Comparison of ENCODE assay signal across 8 cellular contexts in the genomic region with DNA sequence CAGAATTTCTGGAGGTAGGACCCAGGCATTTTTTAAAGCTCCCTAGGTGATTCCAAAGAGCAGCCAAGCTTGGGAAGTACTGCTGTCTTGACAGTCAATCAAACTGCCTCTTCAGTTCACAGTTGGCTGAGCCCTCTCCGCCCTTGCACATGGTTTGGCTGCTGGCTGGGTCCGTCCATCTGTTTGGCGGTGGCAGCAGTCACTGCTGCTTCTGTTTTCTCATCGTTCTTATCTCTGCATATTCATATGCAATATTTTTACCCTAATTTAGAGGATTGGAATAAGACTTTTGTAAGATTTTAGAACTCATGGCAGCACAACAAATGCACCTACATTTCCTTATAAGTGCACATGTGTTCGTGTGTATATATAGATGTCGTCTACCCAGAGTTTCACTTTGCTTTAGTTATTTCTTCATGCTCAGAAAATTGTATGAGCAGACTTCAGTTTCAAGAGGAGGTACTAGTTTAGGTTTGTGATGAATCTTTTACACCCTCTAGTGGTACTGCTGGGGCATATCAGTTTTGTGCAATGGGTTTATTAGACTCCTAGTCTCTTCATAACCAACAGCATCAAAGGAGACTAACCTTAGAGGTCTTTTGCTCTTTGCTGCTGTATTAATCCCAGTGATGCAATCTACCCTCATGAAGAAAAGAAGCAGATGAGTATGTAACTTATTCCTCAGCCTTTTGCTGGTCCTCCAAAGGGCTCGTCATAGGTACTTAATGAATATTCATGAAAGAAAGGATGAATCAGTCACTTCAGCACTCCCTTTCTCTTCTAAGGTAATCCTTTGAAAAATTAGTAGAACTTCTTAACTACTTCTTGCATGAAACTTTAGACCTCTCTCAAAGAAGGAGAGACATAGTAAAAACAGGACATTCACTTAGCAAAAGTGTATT. TPM values are rescaled to one million over a fixed set of nuclear protein-coding genes. Genes with fewer than 3 reads are reported as not detected.
DNase-seq lines count a peak whose midpoint lies in the region; ATAC-seq and TF ChIP-seq lines count a peak whose summit lies in the region.

No MANE protein-coding gene starts in this region.

- no peaks in the 10 kb centered on the region for H3K27me3 ChIP-seq in psoas muscle (ENCODE audit: insufficient read depth in 3 of 3, low read length in 2 of 3)

- H3K27ac Mint-ChIP-seq in activated CD8-positive, alpha-beta T cell treated with anti-CD3 and anti-CD28 coated beads for 36 hours, result no peak overlapping the region

- no peaks in the 10 kb centered on the region for H3K36me3 Mint-ChIP-seq in activated CD8-positive, alpha-beta T cell treated with anti-CD3 and anti-CD28 coated beads for 36 hours (ENCODE audit: low read depth)

- H3K27me3 Mint-ChIP-seq in activated CD8-positive, alpha-beta T cell treated with anti-CD3 and anti-CD28 coated beads for 36 hours, result no peaks in the 10 kb centered on the region

- ATAC-seq in GM19372 (IDR thresholded peaks at IDR 0.05; ENCODE audit: low read depth, unreplicated experiment) (peak; percentile 77), HG03342 (IDR thresholded peaks at IDR 0.05; ENCODE audit: unreplicated experiment) (peak; percentile 83), psoas muscle (peak; percentile 75 to 95 (median 88))
- peak; percentile 93 for ATAC-seq in activated CD8-positive, alpha-beta T cell treated with anti-CD3 and anti-CD28 coated beads for 36 hours

- WGBS in psoas muscle, 3 donors, result 11 to 15% (median 13%) methylated on average over 7 of the region's 7 CpGs

- no peaks in the 10 kb centered on the region for H3K9me3 Mint-ChIP-seq in activated CD8-positive, alpha-beta T cell treated with anti-CD3 and anti-CD28 coated beads for 36 hours

- H3K4me1 Mint-ChIP-seq in activated CD8-positive, alpha-beta T cell treated with anti-CD3 and anti-CD28 coated beads for 36 hours (ENCODE audit: low read depth), result peaks cover 4% of the 10 kb centered on the region

- DNase-seq in DMS79 treated with DMSO at 0.1 percent for 48 hours (lab: John Stamatoyannopoulos, UW) (peak; percentile 71), NCI-H226 (peak; percentile 50), glomerular visceral epithelial cell (ENCODE audit: extremely low spot score) (peak; percentile 60), psoas muscle (no peak)
- DNase-seq in activated CD8-positive, alpha-beta T cell treated with anti-CD3 and anti-CD28 coated beads for 36 hours, result no peak
- DNase-seq in activated effector memory CD4-positive, alpha-beta T cell treated with anti-CD3 and anti-CD28 coated beads, Interleukin-2, amount 50 U/mL, for 16 hours, result no peak

- H3K36me3 ChIP-seq in psoas muscle (ENCODE audit: insufficient read depth in 1 of 2, low read depth in 1 of 2), result no peaks in the 10 kb centered on the region

- peak; percentile 70 for TF ChIP-seq CTCF in activated CD8-positive, alpha-beta T cell treated with anti-CD3 and anti-CD28 coated beads for 36 hours (IDR thresholded peaks at IDR 0.05)
- TF ChIP-seq CTCF in psoas muscle (IDR thresholded peaks at IDR 0.05), result peak; percentile 77

- H3K4me3 ChIP-seq in psoas muscle, result peak overlapping the region; percentile 42

- CTCF ChIA-PET in activated CD8-positive, alpha-beta T cell treated with anti-CD3 and anti-CD28 coated beads for 36 hours (lab: Charles Lee), result interaction anchor here (0.7 to 1.8 kb wide), 12 partner anchors 9 to 769 kb away, joined by 3 to 7 read pairs (median 3); no protein-coding TSS in a partner anchor

- H3K4me3 Mint-ChIP-seq in activated CD8-positive, alpha-beta T cell treated with anti-CD3 and anti-CD28 coated beads for 36 hours, result no peak overlapping the region

- POLR2A ChIA-PET in activated CD8-positive, alpha-beta T cell treated with anti-CD3 and anti-CD28 coated beads for 36 hours (lab: Charles Lee), result interaction anchor here (0.9 kb wide), 1 partner anchor 20 kb away, joined by 3 read pairs; no protein-coding TSS in a partner anchor

- peaks cover 10% of the 10 kb centered on the region for H3K4me1 ChIP-seq in psoas muscle

- peak overlapping the region; percentile 30 for H3K27ac ChIP-seq in psoas muscle

- intact Hi-C loops in activated CD8-positive, alpha-beta T cell treated with anti-CD3 and anti-CD28 coated beads for 36 hours (cut with micrococcal nuclease), result loop anchor here (5.0 kb wide), 1 partner anchor 769 kb away; no protein-coding TSS in a partner anchor
- intact Hi-C loops in psoas muscle (cut with DNase I), result loop anchor here (5.0 kb wide), 2 partner anchors 564 to 769 kb away; no protein-coding TSS in a partner anchor

- H3K9me3 ChIP-seq in psoas muscle, result no peaks in the 10 kb centered on the region

RNA-seq across cellular contexts. Expression of gene KHDC1L, which starts 44.3 kb away (rescaled TPM):
- total RNA-seq in activated CD8-positive, alpha-beta T cell treated with anti-CD3 and anti-CD28 coated beads for 36 hours, result not detected
- not detected for total RNA-seq in psoas muscle
- polyA plus RNA-seq in psoas muscle, result not detected

Comparison
In these comparisons a context has a peak if more than half of its experiments do, and no peak if none do; other contexts are left out.
1. DNase-seq: peak in DMS79 treated with DMSO at 0.1 percent for 48 hours (single experiment), NCI-H226 (single experiment) and glomerular visceral epithelial cell (single experiment); none in activated CD8-positive, alpha-beta T cell treated with anti-CD3 and anti-CD28 coated beads for 36 hours (single experiment), psoas muscle (0 of 2) and activated effector memory CD4-positive, alpha-beta T cell treated with anti-CD3 and anti-CD28 coated beads, Interleukin-2, amount 50 U/mL, for 16 hours (single experiment).
2. Peak in every context shown above with its lines, with median percentiles within 50 percentile points of each other: ATAC-seq.